In genomic region chr7:131057524-131058065, GRCh38 we compare ENCODE assay signal across 9 cellular contexts.
DNase-seq lines count a peak whose midpoint lies in the region; ATAC-seq, FAIRE-seq and TF ChIP-seq lines count a peak whose summit lies in the region.
"Had no signal": no experiment of that assay in that cellular context is flagged by ENCODE, and none has a peak within 500 bp of the region (broad histone marks: within the 10 kb centered on the region; RNA-seq: fewer than 3 reads in every experiment).

No MANE protein-coding gene starts in this region.

- POLR2A ChIA-PET in activated CD4-positive, alpha-beta T cell treated with anti-CD3 and anti-CD28 coated beads for 36 hours (lab: Charles Lee): interaction anchor here (0.6 to 1.3 kb wide), 10 partner anchors 11 to 753 kb away, joined by 3 to 6 read pairs (median 4); no protein-coding TSS in a partner anchor
- POLR2A ChIA-PET in OCI-LY7 (lab: Charles Lee): interaction anchor here (0.6 to 3.0 kb wide), 21 partner anchors 9 to 450 kb away, joined by 3 to 18 read pairs (median 3); no protein-coding TSS in a partner anchor
- POLR2A ChIA-PET in endothelial cell of umbilical vein (lab: Charles Lee): no interaction called here

- H3K9ac ChIP-seq in endothelial cell of umbilical vein (replicated peaks; ENCODE audit: extremely low read depth, insufficient read depth, low read length) (peak overlapping the region; percentile 21), stomach smooth muscle (ENCODE audit: low read length in 2 of 2) (peak overlapping the region in 1 of 2 donors; percentile 4)

- ATAC-seq in activated CD4-positive, alpha-beta T cell treated with anti-CD3 and anti-CD28 coated beads for 36 hours: peak; percentile 92

- CTCF ChIA-PET in activated CD4-positive, alpha-beta T cell treated with anti-CD3 and anti-CD28 coated beads for 36 hours (lab: Charles Lee): interaction anchor here (0.7 to 5.7 kb wide), 11 partner anchors 11 to 277 kb away, joined by 3 to 35 read pairs (median 3); no protein-coding TSS in a partner anchor
- CTCF ChIA-PET in OCI-LY7 (lab: Charles Lee; ENCODE audit: unreplicated experiment): interaction anchor here (1.0 to 1.1 kb wide), 3 partner anchors 9 to 270 kb away, joined by 3 to 4 read pairs (median 3); partner anchors contain the start of gene MKLN1
- CTCF ChIA-PET in endothelial cell of umbilical vein (lab: Charles Lee): interaction anchor here (1.2 to 3.5 kb wide), 4 partner anchors 10 to 17 kb away, joined by 3 to 27 read pairs (median 3); no protein-coding TSS in a partner anchor

- dilution Hi-C loops in endothelial cell of umbilical vein (cut with MboI; ENCODE audit: extremely low pct_ligation_motif_present, low sequenced_read_pairs): no loop called here

- peak overlapping the region; percentile 76 for H3K27ac Mint-ChIP-seq in activated CD4-positive, alpha-beta T cell treated with anti-CD3 and anti-CD28 coated beads for 36 hours

- H3K27me3 Mint-ChIP-seq in activated CD4-positive, alpha-beta T cell treated with anti-CD3 and anti-CD28 coated beads for 36 hours: no peaks in the 10 kb centered on the region

- H3K9me2 ChIP-seq in OCI-LY7 (ENCODE audit: insufficient read depth, low read length): no peaks in the 10 kb centered on the region

- BruUV-seq in OCI-LY7 (replicated peaks; lab: Mats Ljungman, UMichigan): no TSS peak
- BruUV-seq in endothelial cell of umbilical vein (replicated peaks; lab: Mats Ljungman, UMichigan): no TSS peak

- H4K20me1 ChIP-seq in OCI-LY7 (ENCODE audit: insufficient read depth, low read length) (no peaks in the 10 kb centered on the region), endothelial cell of umbilical vein (replicated peaks; ENCODE audit: control insufficient read depth, extremely low read depth, insufficient read depth, low read length) (no peaks in the 10 kb centered on the region)

- H3K27ac ChIP-seq in OCI-LY7 (ENCODE audit: low read depth, low read length, poor library complexity, severe bottlenecking): peak overlapping the region; percentile 85
- H3K27ac ChIP-seq in endothelial cell of umbilical vein (ENCODE audit: insufficient read depth, low read depth, low read length): peak overlapping the region; percentile 64
- peak overlapping the region; percentile 24 for H3K27ac ChIP-seq in stomach smooth muscle (ENCODE audit: low read length)

- intact Hi-C loops in activated CD4-positive, alpha-beta T cell treated with anti-CD3 and anti-CD28 coated beads for 36 hours (cut with DNase I, micrococcal nuclease): no loop called here
- intact Hi-C loops in OCI-LY7 (cut with micrococcal nuclease; ENCODE audit: unreplicated experiment) (no loop called here), endothelial cell of umbilical vein (cut with micrococcal nuclease) (no loop called here)

- H3K79me2 ChIP-seq in OCI-LY7 (ENCODE audit: insufficient read depth, low read depth, low read length) (peaks cover 41% of the 10 kb centered on the region), endothelial cell of umbilical vein (ENCODE audit: control insufficient read depth, insufficient read depth, low read length) (no peaks in the 10 kb centered on the region)

- no peaks in the 10 kb centered on the region for H3K9me1 ChIP-seq in endothelial cell of umbilical vein (replicated peaks; ENCODE audit: control insufficient read depth, extremely low read depth, insufficient read depth, low read length)

- no peaks in the 10 kb centered on the region for H3K9me3 ChIP-seq in OCI-LY7 (ENCODE audit: low read length)
- H3K9me3 ChIP-seq in endothelial cell of umbilical vein (replicated peaks; ENCODE audit: control insufficient read depth, insufficient read depth, low read length): no peaks in the 10 kb centered on the region
- H3K9me3 ChIP-seq in stomach smooth muscle (ENCODE audit: control insufficient read depth in 2 of 2, low read length in 2 of 2): no peaks in the 10 kb centered on the region

- H3K36me3 Mint-ChIP-seq in activated CD4-positive, alpha-beta T cell treated with anti-CD3 and anti-CD28 coated beads for 36 hours (ENCODE audit: low read depth): peaks cover 26% of the 10 kb centered on the region

- H3K27me3 ChIP-seq in endothelial cell of umbilical vein (ENCODE audit: control insufficient read depth in 2 of 2, insufficient read depth in 2 of 2, low read length in 2 of 2) (no peaks in the 10 kb centered on the region), stomach smooth muscle (ENCODE audit: control insufficient read depth in 1 of 2, insufficient read depth in 2 of 2, low read length in 2 of 2) (no peaks in the 10 kb centered on the region)

- no peak for TF ChIP-seq POLR2A in endothelial cell of umbilical vein (IDR thresholded peaks at IDR 0.05; ENCODE audit: low read depth, low read length)

- H3K4me2 ChIP-seq in OCI-LY7 (ENCODE audit: low read length) (peak overlapping the region; percentile 47), endothelial cell of umbilical vein (ENCODE audit: insufficient read depth, low read length) (no peak overlapping the region)

- peaks cover 30% of the 10 kb centered on the region for H3K36me3 ChIP-seq in OCI-LY7 (ENCODE audit: insufficient read depth, low read length)
- H3K36me3 ChIP-seq in endothelial cell of umbilical vein (ENCODE audit: control insufficient read depth in 2 of 2, extremely low read depth in 1 of 2, insufficient read depth in 2 of 2, low read length in 2 of 2): no peaks in the 10 kb centered on the region
- H3K36me3 ChIP-seq in stomach smooth muscle (ENCODE audit: control insufficient read depth in 2 of 2, insufficient read depth in 2 of 2, low read length in 2 of 2): no peaks in the 10 kb centered on the region

- H3K4me3 ChIP-seq in OCI-LY7 (ENCODE audit: low read depth, low read length, poor library complexity, severe bottlenecking) (peak overlapping the region; percentile 25), endothelial cell of umbilical vein (replicated peaks in 1 of 3; ENCODE audit: insufficient read depth in 1 of 3, low read depth in 1 of 3, low read length in 3 of 3) (no peak overlapping the region), stomach smooth muscle (ENCODE audit: low read length in 2 of 2) (no peak overlapping the region)

- H3K9me3 Mint-ChIP-seq in activated CD4-positive, alpha-beta T cell treated with anti-CD3 and anti-CD28 coated beads for 36 hours (ENCODE audit: low read depth): no peaks in the 10 kb centered on the region

- no peak for FAIRE-seq in endothelial cell of umbilical vein (lab: Jason Lieb, UNC)

- peak overlapping the region; percentile 31 for H3K4me3 Mint-ChIP-seq in activated CD4-positive, alpha-beta T cell treated with anti-CD3 and anti-CD28 coated beads for 36 hours

- peaks cover 60% of the 10 kb centered on the region for H3K4me1 Mint-ChIP-seq in activated CD4-positive, alpha-beta T cell treated with anti-CD3 and anti-CD28 coated beads for 36 hours

- no peak for TF ChIP-seq CTCF in OCI-LY7 (conservative IDR thresholded peaks at IDR 0.05; ENCODE audit: low read length)
- no peak for TF ChIP-seq CTCF in endothelial cell of umbilical vein (IDR thresholded peaks at IDR 0.05; ENCODE audit: extremely low read depth in 1 of 2, insufficient read depth in 1 of 2, low read depth in 1 of 2, low read length in 2 of 2)

- peak; percentile 60 for DNase-seq in activated CD4-positive, alpha-beta T cell treated with anti-CD3 and anti-CD28 coated beads for 36 hours
- DNase-seq in activated CD4-positive, alpha-beta T cell treated with anti-CD3 and anti-CD28 coated beads, Interleukin-2, amount 50 U/mL, for 1 hour: no peak
- DNase-seq in OCI-LY7 (ENCODE audit: low spot score) (peak; percentile 49), endothelial cell of umbilical vein (ENCODE audit: low read depth, low spot score) (no peak), NCI-H2196 treated with DMSO at 0.1 percent for 48 hours (lab: John Stamatoyannopoulos, UW; ENCODE audit: unreplicated experiment) (no peak), SKM-1 treated with dmso at 0.1 percent for 144 hours (lab: John Stamatoyannopoulos, UW; ENCODE audit: unreplicated experiment) (no peak), DMS79 (lab: John Stamatoyannopoulos, UW) (no peak)
- DNase-seq: 8988T had no signal

- H3K4me1 ChIP-seq in OCI-LY7 (ENCODE audit: insufficient read depth, low read length, poor library complexity, severe bottlenecking) (peaks cover 31% of the 10 kb centered on the region), endothelial cell of umbilical vein (ENCODE audit: control insufficient read depth, extremely low read depth, insufficient read depth, low read length) (peaks cover 9% of the 10 kb centered on the region), stomach smooth muscle (ENCODE audit: control insufficient read depth, insufficient read depth, low read length) (peaks cover 27% of the 10 kb centered on the region)

- H2AFZ ChIP-seq in OCI-LY7 (ENCODE audit: low read length) (no peak overlapping the region), endothelial cell of umbilical vein (ENCODE audit: low read depth, low read length) (no peak overlapping the region)

TF ChIP-seq in endothelial cell of umbilical vein, 7 proteins besides CTCF, POLR2A, EP300 and RAD21:
- TF ChIP-seq EZH2 (IDR thresholded peaks at IDR 0.05; ENCODE audit: borderline replicate concordance, low read depth, low read length, severe bottlenecking) (no peak), GATA2 (IDR thresholded peaks at IDR 0.05; ENCODE audit: insufficient read depth, insufficient read length, low read depth, low read length) (no peak)

Comparison
In these comparisons a context has a peak if more than half of its experiments do, and no peak if none do; other contexts are left out.
1. DNase-seq: peak in activated CD4-positive, alpha-beta T cell treated with anti-CD3 and anti-CD28 coated beads for 36 hours (single experiment) and OCI-LY7 (single experiment); none in activated CD4-positive, alpha-beta T cell treated with anti-CD3 and anti-CD28 coated beads, Interleukin-2, amount 50 U/mL, for 1 hour (single experiment), endothelial cell of umbilical vein (single experiment), NCI-H2196 treated with DMSO at 0.1 percent for 48 hours (single experiment), SKM-1 treated with dmso at 0.1 percent for 144 hours (single experiment) and DMS79 (single experiment).
2. H3K27ac ChIP-seq: peak in every context shown above with its lines; median percentile 85 in OCI-LY7; 64 in endothelial cell of umbilical vein; 24 in stomach smooth muscle.